Comparison of ENCODE assay signal across 16 cellular contexts in the genomic region with DNA sequence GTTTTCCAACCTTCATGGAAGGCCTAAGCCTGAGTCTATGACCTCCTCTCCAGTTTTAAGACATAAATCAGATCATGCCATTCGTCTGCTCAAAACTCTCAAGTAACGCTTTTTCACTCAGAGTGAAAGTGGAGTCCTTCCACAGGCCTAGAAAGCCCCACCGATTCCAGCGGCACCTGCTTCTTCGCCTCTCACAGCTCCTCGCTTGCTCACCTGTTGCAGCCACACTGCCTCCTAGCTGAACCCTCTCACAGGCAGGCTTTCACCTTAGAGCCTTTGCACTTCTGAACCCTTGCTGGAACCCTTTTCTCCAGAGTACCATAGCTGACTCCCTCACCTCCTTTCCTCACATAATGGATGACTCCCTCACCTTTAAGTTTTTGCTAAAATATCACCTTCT.
"Had no signal": no experiment of that assay in that cellular context is flagged by ENCODE, and none has a peak within 500 bp of the region (broad histone marks: within the 10 kb centered on the region; RNA-seq: fewer than 3 reads in every experiment).

No MANE protein-coding gene starts in this region.

- H3K27me3 Mint-ChIP-seq: activated CD4-positive, alpha-beta T cell treated with anti-CD3 and anti-CD28 coated beads for 36 hours; activated CD8-positive, alpha-beta T cell treated with anti-CD3 and anti-CD28 coated beads for 36 hours; natural killer cell treated with Interleukin-12 subunit alpha and Interleukin-12 subunit beta and Interleukin-15 and Interleukin-18, amount 100 ng/mL, for 72 hours; stimulated activated naive CD8-positive, alpha-beta T cell treated with anti-CD3 and anti-CD28 coated beads, Interleukin-15, Interleukin-2, amounts not matched to agents 100 ng/mL and 50 ng/mL, for 24 hours had no signal

- FAIRE-seq: kidney had no signal

- H3K9me3 Mint-ChIP-seq: activated CD8-positive, alpha-beta T cell treated with anti-CD3 and anti-CD28 coated beads for 36 hours; activated T-cell treated with anti-CD3 and anti-CD28 coated beads, Interleukin-2, amount 50 U/mL, for 4 hours; natural killer cell treated with Interleukin-12 subunit alpha and Interleukin-12 subunit beta and Interleukin-15 and Interleukin-18, amount 100 ng/mL, for 72 hours; stimulated activated naive CD8-positive, alpha-beta T cell treated with anti-CD3 and anti-CD28 coated beads, Interleukin-15, Interleukin-2, amounts not matched to agents 100 ng/mL and 50 ng/mL, for 24 hours had no signal

- DNase-seq: activated CD4-positive, alpha-beta T cell treated with anti-CD3 and anti-CD28 coated beads for 36 hours; activated CD8-positive, alpha-beta T cell treated with anti-CD3 and anti-CD28 coated beads for 36 hours; activated effector memory CD4-positive, alpha-beta T cell treated with Interleukin-2 at 50 U/mL for 16 hours; activated naive CD4-positive, alpha-beta T cell treated with anti-CD3 and anti-CD28 coated beads, Interleukin-2, amount 50 U/mL, for 16 hours; activated T-cell treated with anti-CD3 and anti-CD28 coated beads, Interleukin-2, amount 50 U/mL, for 4 hours; gastrocnemius medialis; heart right ventricle; kidney; left ventricle myocardium inferior; right cardiac atrium; stimulated activated CD4-positive, alpha-beta T cell treated with anti-CD3 and anti-CD28 coated beads, Interleukin-4, amount 100 ng/mL, for 4 hours; stimulated activated CD8-positive, alpha-beta memory T cell treated with anti-CD3 and anti-CD28 coated beads, Interleukin-4, amount 100 ng/mL, for 48 hours; T1000; upper lobe of left lung had no signal

- H3K36me3 Mint-ChIP-seq: natural killer cell treated with Interleukin-12 subunit alpha and Interleukin-12 subunit beta and Interleukin-15 and Interleukin-18, amount 100 ng/mL, for 72 hours had no signal

- H3K27ac Mint-ChIP-seq: activated CD4-positive, alpha-beta T cell treated with anti-CD3 and anti-CD28 coated beads for 36 hours; activated CD8-positive, alpha-beta T cell treated with anti-CD3 and anti-CD28 coated beads for 36 hours; stimulated activated naive CD8-positive, alpha-beta T cell treated with anti-CD3 and anti-CD28 coated beads, Interleukin-15, Interleukin-2, amounts not matched to agents 100 ng/mL and 50 ng/mL, for 24 hours had no signal

- H3K4me3 Mint-ChIP-seq: activated CD4-positive, alpha-beta T cell treated with anti-CD3 and anti-CD28 coated beads for 36 hours; activated CD8-positive, alpha-beta T cell treated with anti-CD3 and anti-CD28 coated beads for 36 hours; activated T-cell treated with anti-CD3 and anti-CD28 coated beads, Interleukin-2, amount 50 U/mL, for 4 hours; natural killer cell treated with Interleukin-12 subunit alpha and Interleukin-12 subunit beta and Interleukin-15 and Interleukin-18, amount 100 ng/mL, for 72 hours; stimulated activated naive CD8-positive, alpha-beta T cell treated with anti-CD3 and anti-CD28 coated beads, Interleukin-15, Interleukin-2, amounts not matched to agents 100 ng/mL and 50 ng/mL, for 24 hours had no signal

- ATAC-seq: activated CD4-positive, alpha-beta T cell treated with anti-CD3 and anti-CD28 coated beads for 36 hours; activated CD8-positive, alpha-beta T cell treated with anti-CD3 and anti-CD28 coated beads for 36 hours; activated T-cell treated with anti-CD3 and anti-CD28 coated beads, Interleukin-2, amount 50 U/mL, for 4 hours; gastrocnemius medialis; heart right ventricle; natural killer cell treated with Interleukin-12 subunit alpha and Interleukin-12 subunit beta and Interleukin-15 and Interleukin-18, amount 100 ng/mL, for 72 hours; right cardiac atrium had no signal
